Comparison of ENCODE assay signal across 29 cellular contexts in genomic region chrX:154822029-154822428, GRCh38. TPM values are rescaled to one million over a fixed set of nuclear protein-coding genes. Genes with fewer than 3 reads are reported as not detected.
"Had no signal": no experiment of that assay in that cellular context is flagged by ENCODE, and none has a peak within 500 bp of the region (broad histone marks: within the 10 kb centered on the region; RNA-seq: fewer than 3 reads in every experiment).

No MANE protein-coding gene starts in this region.

- H3K4me3 ChIP-seq: SK-N-MC had no signal

- FAIRE-seq: astrocyte, TTC549 had no signal

- DNase-seq: activated CD4-positive, alpha-beta memory T cell treated with anti-CD3 and anti-CD28 coated beads for 36 hours; activated CD4-positive, alpha-beta T cell treated with anti-CD3 and anti-CD28 coated beads, Interleukin-2, amount 10 ng/mL, durations not matched to agents 7 days and 5 days; activated CD4-positive, CD25-positive, alpha-beta regulatory T cell; activated CD8-positive, alpha-beta memory T cell treated with anti-CD3 and anti-CD28 coated beads for 24 hours; activated effector memory CD4-positive, alpha-beta T cell treated with anti-CD3 and anti-CD28 coated beads, Interleukin-2, amount 50 U/mL, for 16 hours; activated naive CD4-positive, alpha-beta T cell treated with Interleukin-2 at 50 U/mL for 16 hours; activated naive CD8-positive, alpha-beta T cell treated with anti-CD3 and anti-CD28 coated beads, Interleukin-2, amount 50 U/mL, for 24 hours; activated T-cell treated with anti-CD3 and anti-CD28 coated beads, Interleukin-2, amount 50 U/mL, for 4 hours; amniotic stem cell; NCI-H1092; NCI-H1417; NCI-H1694 treated with DMSO at 0.1 percent for 48 hours; NCI-H2029 treated with DMSO at 0.1 percent for 48 hours; NCI-H345; NCI-H510A; NCI-H526 treated with DMSO at 0.1 percent for 48 hours; RPMI8226; T-cell; T-helper 2 cell; T1000 had no signal

- H3K4me3 Mint-ChIP-seq: activated CD4-positive, alpha-beta memory T cell treated with anti-CD3 and anti-CD28 coated beads for 36 hours; activated CD4-positive, alpha-beta T cell treated with anti-CD3 and anti-CD28 coated beads, Interleukin-2, amount 10 ng/mL, durations not matched to agents 7 days and 5 days; activated naive CD8-positive, alpha-beta T cell treated with anti-CD3 and anti-CD28 coated beads, Interleukin-2, amount 50 U/mL, for 24 hours; activated T-cell treated with anti-CD3 and anti-CD28 coated beads, Interleukin-2, amount 50 U/mL, for 4 hours; brain; central memory CD8-positive, alpha-beta T cell; T-cell had no signal

- H3K27ac Mint-ChIP-seq: activated CD4-positive, alpha-beta memory T cell treated with anti-CD3 and anti-CD28 coated beads for 36 hours; activated naive CD4-positive, alpha-beta T cell treated with anti-CD3 and anti-CD28 coated beads, Interleukin-2, amount 50 U/mL, for 72 hours; activated naive CD8-positive, alpha-beta T cell treated with anti-CD3 and anti-CD28 coated beads, Interleukin-2, amount 50 U/mL, for 24 hours; brain; T-cell had no signal

- H3K36me3 Mint-ChIP-seq: activated CD4-positive, alpha-beta memory T cell treated with anti-CD3 and anti-CD28 coated beads for 36 hours; activated naive CD4-positive, alpha-beta T cell treated with anti-CD3 and anti-CD28 coated beads, Interleukin-2, amount 50 U/mL, for 72 hours; brain; T-cell had no signal

- ATAC-seq: activated naive CD4-positive, alpha-beta T cell treated with anti-CD3 and anti-CD28 coated beads, Interleukin-2, amount 50 U/mL, for 72 hours; activated naive CD8-positive, alpha-beta T cell treated with anti-CD3 and anti-CD28 coated beads, Interleukin-2, amount 50 U/mL, for 24 hours; activated T-cell treated with anti-CD3 and anti-CD28 coated beads, Interleukin-2, amount 50 U/mL, for 4 hours; Panc1; Right ventricle myocardium inferior; T-cell had no signal

- H3K4me1 Mint-ChIP-seq: central memory CD8-positive, alpha-beta T cell had no signal

- H3K27ac ChIP-seq: SK-N-MC had no signal

- H3K27me3 Mint-ChIP-seq: activated CD4-positive, alpha-beta memory T cell treated with anti-CD3 and anti-CD28 coated beads for 36 hours; activated naive CD8-positive, alpha-beta T cell treated with anti-CD3 and anti-CD28 coated beads, Interleukin-2, amount 50 U/mL, for 24 hours; brain; central memory CD8-positive, alpha-beta T cell had no signal

- H3K9me3 Mint-ChIP-seq: activated CD4-positive, alpha-beta memory T cell treated with anti-CD3 and anti-CD28 coated beads for 36 hours; activated CD4-positive, alpha-beta T cell treated with anti-CD3 and anti-CD28 coated beads, Interleukin-2, amount 10 ng/mL, durations not matched to agents 7 days and 5 days; activated naive CD4-positive, alpha-beta T cell treated with anti-CD3 and anti-CD28 coated beads, Interleukin-2, amount 50 U/mL, for 72 hours; activated naive CD8-positive, alpha-beta T cell treated with anti-CD3 and anti-CD28 coated beads, Interleukin-2, amount 50 U/mL, for 24 hours; activated T-cell treated with anti-CD3 and anti-CD28 coated beads, Interleukin-2, amount 50 U/mL, for 4 hours; central memory CD8-positive, alpha-beta T cell; T-cell had no signal

RNA-seq across cellular contexts. Expression of gene SMIM9, which starts 12.4 kb away (rescaled TPM):
- total RNA-seq: activated CD4-positive, alpha-beta memory T cell treated with anti-CD3 and anti-CD28 coated beads for 36 hours; activated CD4-positive, alpha-beta T cell treated with anti-CD3 and anti-CD28 coated beads, Interleukin-2, amount 10 ng/mL, durations not matched to agents 7 days and 5 days; activated naive CD4-positive, alpha-beta T cell treated with anti-CD3 and anti-CD28 coated beads, Interleukin-2, amount 50 U/mL, for 72 hours; activated T-cell treated with anti-CD3 and anti-CD28 coated beads, Interleukin-2, amount 50 U/mL, for 4 hours; astrocyte; MCF 10A; Right ventricle myocardium inferior; T-cell had no signal
